Comparison of ENCODE assay signal across 13 cellular contexts in the genomic region with DNA sequence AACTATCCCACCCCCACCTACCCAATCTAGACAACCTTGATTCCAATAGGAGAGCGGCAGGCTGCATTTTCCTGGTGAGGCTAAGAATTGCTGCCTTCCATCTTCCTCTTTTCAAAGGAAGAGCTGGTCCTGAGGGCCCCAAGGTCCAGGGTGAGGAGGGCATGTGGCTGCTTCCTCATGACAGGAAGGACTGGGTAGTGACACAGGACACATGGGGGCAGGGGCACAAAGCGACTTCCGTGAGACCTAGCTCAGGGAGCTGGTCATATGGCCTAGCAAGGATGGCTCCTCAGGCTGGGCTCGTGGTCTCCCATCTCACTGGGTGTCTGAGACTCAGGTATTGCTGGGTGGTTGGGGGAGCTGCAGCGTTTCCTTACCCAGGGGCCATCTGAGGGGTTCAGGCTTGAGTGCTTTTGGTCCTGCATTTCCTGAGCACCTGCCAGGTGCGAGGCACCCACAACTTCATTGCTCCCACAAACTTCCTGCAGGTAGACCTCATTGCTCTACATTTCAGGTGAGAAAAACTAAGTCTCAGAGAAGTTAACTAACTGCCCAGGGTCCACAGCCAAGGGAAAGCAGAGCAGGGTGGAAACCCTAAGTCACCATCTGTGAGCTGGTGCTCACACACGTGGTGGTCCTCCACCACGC.
DNase-seq lines count a peak whose midpoint lies in the region; ATAC-seq and TF ChIP-seq lines count a peak whose summit lies in the region.
"Had no signal": no experiment of that assay in that cellular context is flagged by ENCODE, and none has a peak within 500 bp of the region (broad histone marks: within the 10 kb centered on the region; RNA-seq: fewer than 3 reads in every experiment).

No MANE protein-coding gene starts in this region.

- H3K4me3 Mint-ChIP-seq in CD4-positive, alpha-beta T cell: peak overlapping the region; percentile 32
- H3K4me3 Mint-ChIP-seq in T-helper 17 cell (peak overlapping the region; percentile 85), naive B cell (peak overlapping the region in 6 of 8 donors; percentile 1 to 88 (median 56))

- H3K27ac ChIP-seq in CD4-positive, alpha-beta T cell (ENCODE audit: low read depth, low read length): no peak overlapping the region
- H3K27ac ChIP-seq in HL-60 (replicated peaks) (peak overlapping the region; percentile 61), sigmoid colon (no peak overlapping the region)

- no peaks in the 10 kb centered on the region for H3K9me3 ChIP-seq in CD4-positive, alpha-beta T cell (ENCODE audit: control insufficient read depth, low read length)
- H3K9me3 ChIP-seq in T-helper 17 cell (ENCODE audit: control insufficient read depth, low read length, poor library complexity, severe bottlenecking): no peaks in the 10 kb centered on the region
- no peaks in the 10 kb centered on the region for H3K9me3 ChIP-seq in sigmoid colon

- no peak for TF ChIP-seq POLR2A in sigmoid colon (IDR thresholded peaks at IDR 0.05)

- intact Hi-C loops in CD4-positive, alpha-beta T cell (cut with DNase I, micrococcal nuclease): loop anchor here in 1 of 2 experiments (2.0 kb wide), 1 partner anchor 157 kb away; no protein-coding TSS in a partner anchor
- intact Hi-C loops in sigmoid colon (cut with DNase I): no loop called here

- H3K27me3 Mint-ChIP-seq in CD4-positive, alpha-beta T cell: no peaks in the 10 kb centered on the region
- H3K27me3 Mint-ChIP-seq in T-helper 17 cell (no peaks in the 10 kb centered on the region), naive B cell (no peaks in the 10 kb centered on the region)

- H3K27me3 ChIP-seq in CD4-positive, alpha-beta T cell (ENCODE audit: control insufficient read depth, insufficient read depth, low read length): no peaks in the 10 kb centered on the region
- H3K27me3 ChIP-seq in HL-60 (ENCODE audit: insufficient read depth, poor library complexity, severe bottlenecking) (no peaks in the 10 kb centered on the region), sigmoid colon (no peaks in the 10 kb centered on the region)

- H3K4me3 ChIP-seq in HL-60 (replicated peaks; ENCODE audit: insufficient read depth, low read length): no peak overlapping the region
- no peak overlapping the region for H3K4me3 ChIP-seq in sigmoid colon
- H3K4me3 ChIP-seq: lung had no signal

- TF ChIP-seq EP300 in sigmoid colon (IDR thresholded peaks at IDR 0.05): no peak

- peak overlapping the region; percentile 84 for H3K27ac Mint-ChIP-seq in CD4-positive, alpha-beta T cell
- H3K27ac Mint-ChIP-seq in T-helper 17 cell: peak overlapping the region; percentile 74
- H3K27ac Mint-ChIP-seq in naive B cell: peak overlapping the region in 4 of 6 donors; percentile 8 to 79 (median 46)
- H3K27ac Mint-ChIP-seq: stimulated activated naive CD8-positive, alpha-beta T cell treated with anti-CD3 and anti-CD28 coated beads, Interleukin-15, amount 100 ng/mL, for 72 hours had no signal

- no peak for TF ChIP-seq CTCF in CD4-positive, alpha-beta T cell (IDR thresholded peaks at IDR 0.05)
- TF ChIP-seq CTCF in HL-60 (IDR thresholded peaks at IDR 0.05; ENCODE audit: insufficient read depth, low read length) (no peak), sigmoid colon (IDR thresholded peaks at IDR 0.05) (no peak)

- H3K9me3 Mint-ChIP-seq in CD4-positive, alpha-beta T cell: no peaks in the 10 kb centered on the region
- H3K9me3 Mint-ChIP-seq in naive B cell: peaks cover 0 to 2% (median 0%) of the 10 kb centered on the region in 7 donors
- H3K9me3 Mint-ChIP-seq: activated CD4-positive, alpha-beta T cell treated with anti-CD3 and anti-CD28 coated beads, Interleukin-2, amount 10 ng/mL, durations not matched to agents 24 days and 14 days; stimulated activated naive CD8-positive, alpha-beta T cell treated with anti-CD3 and anti-CD28 coated beads, Interleukin-15, amount 100 ng/mL, for 72 hours; T-helper 1 cell treated with Interleukin-12 subunit alpha and Interleukin-12 subunit beta and Interleukin-4 antibody, amounts not matched to agents 30 μg/mL and 1 μg/mL, for 36 hours had no signal

- H3K36me3 Mint-ChIP-seq in CD4-positive, alpha-beta T cell (ENCODE audit: low read depth): no peaks in the 10 kb centered on the region
- H3K36me3 Mint-ChIP-seq in T-helper 17 cell (ENCODE audit: low read depth) (no peaks in the 10 kb centered on the region), naive B cell (no peaks in the 10 kb centered on the region)

- WGBS in sigmoid colon, 2 donors: 60 to 88% methylated on average over 8 of the region's 8 CpGs

- CTCF ChIA-PET in CD4-positive, alpha-beta T cell (lab: Charles Lee): no interaction called here

- no peak for DNase-seq in CD4-positive, alpha-beta T cell
- peak in 1 of 2 experiments; percentile 77 for DNase-seq in HL-60 (ENCODE audit: low read depth in 1 of 2, low spot score in 1 of 2)
- no peak for DNase-seq in T-helper 17 cell
- DNase-seq in naive B cell: no peak
- DNase-seq in stimulated activated naive CD4-positive, alpha-beta T cell treated with Interleukin-2 at 50 U/mL for 16 hours (lab: John Stamatoyannopoulos, UW): no peak
- DNase-seq in NCI-H1417 (lab: John Stamatoyannopoulos, UW): no peak
- DNase-seq in sigmoid colon: no peak
- DNase-seq: Calu3 had no signal

- ATAC-seq in CD4-positive, alpha-beta T cell (ENCODE audit: poor library complexity): no peak
- ATAC-seq in T-helper 17 cell (no peak), naive B cell (ENCODE audit: low read depth in 2 of 2) (no peak), GM21447 (IDR thresholded peaks at IDR 0.05; ENCODE audit: unreplicated experiment) (no peak)

- peaks cover 0 to 18% (median 12%) of the 10 kb centered on the region in 4 donors for H3K4me1 ChIP-seq in sigmoid colon

- POLR2A ChIA-PET in CD4-positive, alpha-beta T cell (lab: Charles Lee): interaction anchor here (0.9 to 1.7 kb wide), 6 partner anchors 9 to 804 kb away, joined by 3 to 12 read pairs (median 6); a partner anchor contains a TSS

- H3K4me1 Mint-ChIP-seq in CD4-positive, alpha-beta T cell (ENCODE audit: low read depth): peaks cover 60% of the 10 kb centered on the region
- peaks cover 36% of the 10 kb centered on the region for H3K4me1 Mint-ChIP-seq in T-helper 17 cell
- peaks cover 36 to 65% (median 48%) of the 10 kb centered on the region in 3 donors for H3K4me1 Mint-ChIP-seq in naive B cell

- H3K36me3 ChIP-seq in sigmoid colon: no peaks in the 10 kb centered on the region

Comparison
In these comparisons a context has a peak if more than half of its experiments do, and no peak if none do; other contexts are left out.
1. H3K4me3 Mint-ChIP-seq: peak in every context shown above with its lines; median percentile 85 in T-helper 17 cell; 56 in naive B cell; 32 in CD4-positive, alpha-beta T cell.